6 cellular contexts compared by ENCODE assay signal in genomic region chr22:24011735-24012068, GRCh38. TPM values are rescaled to one million over a fixed set of nuclear protein-coding genes. Genes with fewer than 3 reads are reported as not detected.
DNase-seq lines count a peak whose midpoint lies in the region; ATAC-seq and TF ChIP-seq lines count a peak whose summit lies in the region.

No MANE protein-coding gene starts in this region.

- DNase-seq in AG04449 (ENCODE audit: low read depth, low spot score): no peak
- no peak for DNase-seq in Jurkat, Clone E6-1 (ENCODE audit: low read depth, low spot score)
- peak; percentile 26 for DNase-seq in epithelial cell of esophagus (ENCODE audit: low read depth)
- DNase-seq in stimulated activated effector memory CD8-positive, alpha-beta T cell treated with anti-CD3 and anti-CD28 coated beads, Interleukin-12 subunit alpha, Interleukin-12 subunit beta, amount 100 ng/mL, for 72 hours (ENCODE audit: low spot score in 2 of 2): no peak
- DNase-seq in activated effector memory CD4-positive, alpha-beta T cell treated with Interleukin-2 at 50 U/mL for 16 hours: no peak
- DNase-seq in NCI-H2196 treated with DMSO at 0.1 percent for 48 hours (lab: John Stamatoyannopoulos, UW; ENCODE audit: unreplicated experiment): no peak

- TF ChIP-seq CTCF in AG04449 (IDR thresholded peaks at IDR 0.05; ENCODE audit: insufficient read depth, low read length, missing control alignments): no peak
- no peak for TF ChIP-seq CTCF in epithelial cell of esophagus (IDR thresholded peaks at IDR 0.05; ENCODE audit: insufficient read depth, low read depth, low read length, missing control alignments)

- H3K27ac Mint-ChIP-seq in stimulated activated effector memory CD8-positive, alpha-beta T cell treated with anti-CD3 and anti-CD28 coated beads, Interleukin-12 subunit alpha, Interleukin-12 subunit beta, amount 100 ng/mL, for 72 hours: peak overlapping the region; percentile 97

- H3K36me3 Mint-ChIP-seq in stimulated activated effector memory CD8-positive, alpha-beta T cell treated with anti-CD3 and anti-CD28 coated beads, Interleukin-12 subunit alpha, Interleukin-12 subunit beta, amount 100 ng/mL, for 72 hours: peaks cover 17% of the 10 kb centered on the region

- H3K4me1 Mint-ChIP-seq in stimulated activated effector memory CD8-positive, alpha-beta T cell treated with anti-CD3 and anti-CD28 coated beads, Interleukin-12 subunit alpha, Interleukin-12 subunit beta, amount 100 ng/mL, for 72 hours: peaks cover 33% of the 10 kb centered on the region

- H3K4me3 ChIP-seq in AG04449 (ENCODE audit: low read depth, low read length): peak overlapping the region; percentile 92
- peak overlapping the region; percentile 92 for H3K4me3 ChIP-seq in Jurkat, Clone E6-1 (ENCODE audit: low read length)
- H3K4me3 ChIP-seq in epithelial cell of esophagus (ENCODE audit: low read length): peak overlapping the region; percentile 94

- no peak for ATAC-seq in stimulated activated effector memory CD8-positive, alpha-beta T cell treated with anti-CD3 and anti-CD28 coated beads, Interleukin-12 subunit alpha, Interleukin-12 subunit beta, amount 100 ng/mL, for 72 hours

- H3K9me3 Mint-ChIP-seq in stimulated activated effector memory CD8-positive, alpha-beta T cell treated with anti-CD3 and anti-CD28 coated beads, Interleukin-12 subunit alpha, Interleukin-12 subunit beta, amount 100 ng/mL, for 72 hours: no peaks in the 10 kb centered on the region

- CTCF ChIA-PET in AG04449 (lab: Yijun Ruan, JAX): interaction anchor here (1.5 kb wide), 1 partner anchor 8 kb away, joined by 6 read pairs; no protein-coding TSS in a partner anchor

- POLR2A ChIA-PET in AG04449 (lab: Yijun Ruan, JAX): interaction anchor here (1.2 kb wide), 1 partner anchor 51 kb away, joined by 5 read pairs; no protein-coding TSS in a partner anchor

- H3K4me3 Mint-ChIP-seq in stimulated activated effector memory CD8-positive, alpha-beta T cell treated with anti-CD3 and anti-CD28 coated beads, Interleukin-12 subunit alpha, Interleukin-12 subunit beta, amount 100 ng/mL, for 72 hours: peak overlapping the region; percentile 96

RNA-seq across cellular contexts. Expression of gene CABIN1, which starts 0.6 kb away (rescaled TPM):
- 55.7 TPM for polyA plus RNA-seq in Jurkat, Clone E6-1 (2012; ENCODE audit: insufficient read depth, insufficient read length)

RNA-seq across cellular contexts. Expression of gene GSTT4, which starts 6.4 kb away (rescaled TPM):
- polyA plus RNA-seq in Jurkat, Clone E6-1 (2012; ENCODE audit: insufficient read depth, insufficient read length): not detected

RNA-seq across cellular contexts. Expression of gene GSTT2, which starts 31.8 kb away (rescaled TPM):
- not detected for polyA plus RNA-seq in Jurkat, Clone E6-1 (2012; ENCODE audit: insufficient read depth, insufficient read length)

RNA-seq across cellular contexts. Expression of gene DDT, which starts 37.5 kb away (rescaled TPM):
- polyA plus RNA-seq in Jurkat, Clone E6-1 (2012; ENCODE audit: insufficient read depth, insufficient read length): 137 TPM

RNA-seq across cellular contexts. Expression of gene DDTL, which starts 45.0 kb away (rescaled TPM):
- 2.5 TPM for polyA plus RNA-seq in Jurkat, Clone E6-1 (2012; ENCODE audit: insufficient read depth, insufficient read length)
